ENCODE assay signal across 22 cellular contexts in the genomic region with DNA sequence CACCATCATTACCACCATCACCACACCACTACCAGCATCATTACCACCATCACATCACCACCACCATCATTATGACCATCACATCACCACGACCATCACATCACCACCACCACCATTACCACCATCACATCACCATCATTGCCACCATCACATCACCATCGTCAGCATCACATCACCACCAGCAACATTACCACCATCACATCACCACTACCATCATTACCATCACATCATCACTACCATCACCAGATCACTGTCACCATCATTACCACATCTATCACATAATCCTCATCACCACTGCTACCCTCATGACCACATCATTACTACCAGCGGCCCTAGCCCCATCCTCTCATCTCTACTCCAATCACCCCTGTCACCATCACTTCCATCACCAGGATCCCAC. TPM values are rescaled to one million over a fixed set of nuclear protein-coding genes. Genes with fewer than 3 reads are reported as not detected.
DNase-seq lines count a peak whose midpoint lies in the region; ATAC-seq, FAIRE-seq and TF ChIP-seq lines count a peak whose summit lies in the region.
"Had no signal": no experiment of that assay in that cellular context is flagged by ENCODE, and none has a peak within 500 bp of the region (broad histone marks: within the 10 kb centered on the region; RNA-seq: fewer than 3 reads in every experiment).

No MANE protein-coding gene starts in this region.

- H3K4me2 ChIP-seq in H1 (ENCODE audit: insufficient read depth in 1 of 2, low read depth in 2 of 2, low read length in 2 of 2), result no peak overlapping the region
- H3K4me2 ChIP-seq: A549 had no signal

- no peak for TF ChIP-seq EP300 in H1 (IDR thresholded peaks at IDR 0.05; ENCODE audit: borderline replicate concordance in 1 of 2, low read depth in 2 of 2, low read length in 2 of 2)

- no peak overlapping the region for H4K8ac ChIP-seq in H1 (ENCODE audit: extremely low read depth, insufficient read depth, low read length)

- H3K79me1 ChIP-seq in H1 (ENCODE audit: low read depth, low read length), result no peaks in the 10 kb centered on the region

- no peak overlapping the region for H3K9ac ChIP-seq in H1 (replicated peaks in 1 of 4; ENCODE audit: extremely low read depth in 1 of 4, low read depth in 3 of 4, low read length in 3 of 4)

- intact Hi-C loops in cardiac septum (cut with DNase I) (no loop called here), Right ventricle myocardium inferior (cut with DNase I) (no loop called here)

- H3K27me3 ChIP-seq in H1 (replicated peaks in 1 of 4; ENCODE audit: control insufficient read depth in 3 of 4, extremely low read depth in 1 of 4, insufficient read depth in 3 of 4, low read length in 3 of 4), result peaks cover 0 to 2% (median 0%) of the 10 kb centered on the region in 4 experiments; a peak in 1 of 7 replicates

- no peak for ATAC-seq in Right ventricle myocardium inferior
- ATAC-seq in HG03520 (IDR thresholded peaks at IDR 0.05; ENCODE audit: unreplicated experiment), result no peak
- ATAC-seq: A549 had no signal

- CTCF ChIA-PET in HEK293 (lab: Yijun Ruan, JAX), result no interaction called here
- CTCF ChIA-PET in H1 (lab: Charles Lee; ENCODE audit: partially characterized antibody), result interaction anchor here (2.4 kb wide), 1 partner anchor 13 kb away, joined by 12 read pairs; the partner anchor contains the start of gene CRIP3

- no peak overlapping the region for H3K14ac ChIP-seq in H1 (ENCODE audit: insufficient read length)

- DNase-seq in cardiac septum (ENCODE audit: low spot score) (peak; percentile 1), Right ventricle myocardium inferior (ENCODE audit: missing footprints) (no peak), H1 (ENCODE audit: low read depth in 1 of 2, low spot score in 2 of 2) (no peak), urothelium cell line (ENCODE audit: low spot score) (no peak)
- DNase-seq in stimulated activated CD4-positive, alpha-beta T cell treated with anti-CD3 and anti-CD28 coated beads, Interleukin-4, amount 100 ng/mL, for 1 hour, result no peak
- DNase-seq: AML-193; CD4-positive, alpha-beta memory T cell; DMS79 treated with DMSO at 0.1 percent for 48 hours; GF-D8; GOT3; KG1 had no signal

- peak overlapping the region; percentile 87 for H3K56ac ChIP-seq in H1 (replicated peaks; ENCODE audit: insufficient read length, low read depth, low read length)

- TF ChIP-seq CTCF in HEK293 (tag by site-specific recombination; IDR thresholded peaks at IDR 0.05) (no peak), H1 (IDR thresholded peaks at IDR 0.05; ENCODE audit: control extremely low read depth in 1 of 3, insufficient read depth in 1 of 3, low read depth in 1 of 3, low read length in 3 of 3) (no peak)

- H3K27ac ChIP-seq in HEK293 (ENCODE audit: extremely low read depth, low read depth, low read length) (no peak overlapping the region), H1 (ENCODE audit: low read depth, low read length) (no peak overlapping the region)
- H3K27ac ChIP-seq: 22Rv1, A549, C4-2B, HL-60 had no signal

- no peaks in the 10 kb centered on the region for H3K79me2 ChIP-seq in H1 (ENCODE audit: control insufficient read depth in 1 of 2, insufficient read depth in 2 of 2, low read length in 2 of 2)

- H2AFZ ChIP-seq in H1 (ENCODE audit: low read length), result no peak overlapping the region

- H2BK5ac ChIP-seq in H1 (ENCODE audit: low read depth, low read length), result no peak overlapping the region

- peaks cover 12% of the 10 kb centered on the region; the same call in 1 of the 2 replicates for H3K23me2 ChIP-seq in H1 (ENCODE audit: low read depth, low read length)

- no peak overlapping the region for H2BK15ac ChIP-seq in H1 (ENCODE audit: low read length)

- H3K36me3 ChIP-seq in HEK293 (ENCODE audit: control insufficient read depth in 2 of 2, insufficient read depth in 1 of 2, low read length in 2 of 2) (no peaks in the 10 kb centered on the region), H1 (ENCODE audit: control insufficient read depth in 2 of 4, insufficient read depth in 4 of 4, low read length in 3 of 4) (no peaks in the 10 kb centered on the region; a peak in 1 of 8 replicates)
- H3K36me3 ChIP-seq: HAP-1 had no signal

- FAIRE-seq in H1 (lab: Jason Lieb, UNC) (no peak), urothelium cell line (lab: Jason Lieb, UNC) (peak; percentile 81)
- FAIRE-seq: A549, GM19239 had no signal

- H2BK120ac ChIP-seq in H1 (replicated peaks; ENCODE audit: low read depth, low read length), result no peak overlapping the region

- H2BK20ac ChIP-seq in H1 (ENCODE audit: low read length), result no peak overlapping the region

- peak overlapping the region; percentile 89; the same call in 1 of the 2 replicates for H2AK5ac ChIP-seq in H1 (ENCODE audit: low read depth, low read length)

- no peak overlapping the region for H4K5ac ChIP-seq in H1 (ENCODE audit: insufficient read length, low read depth, low read length)

- peaks cover 0 to 8% of the 10 kb centered on the region in 2 experiments for H4K20me1 ChIP-seq in H1 (replicated peaks in 1 of 2; ENCODE audit: control insufficient read depth in 1 of 2, insufficient read depth in 2 of 2, low read length in 2 of 2)

- H3K18ac ChIP-seq in H1 (ENCODE audit: extremely low read depth, low read length), result no peak overlapping the region

- H3K4me3 ChIP-seq in HEK293 (ENCODE audit: low read depth, low read length) (no peak overlapping the region), H1 (ENCODE audit: extremely low read depth in 1 of 4, insufficient read depth in 2 of 4, low read depth in 3 of 4, low read length in 4 of 4) (no peak overlapping the region)
- H3K4me3 ChIP-seq: A549, HAP-1 had no signal

- H3K23ac ChIP-seq in H1 (ENCODE audit: insufficient read length), result no peak overlapping the region

- no peaks in the 10 kb centered on the region for H3K9me3 ChIP-seq in HEK293 (ENCODE audit: control insufficient read depth, insufficient read depth, low read depth, low read length)
- H3K9me3 ChIP-seq in H1 (ENCODE audit: insufficient read depth in 2 of 2, low read depth in 1 of 2, low read length in 1 of 2), result no peaks in the 10 kb centered on the region
- H3K9me3 ChIP-seq: A549, HAP-1 had no signal

- POLR2A ChIA-PET in HEK293 (lab: Yijun Ruan, JAX), result no interaction called here
- POLR2A ChIA-PET in H1 (lab: Charles Lee; ENCODE audit: partially characterized antibody), result no interaction called here

- WGBS in H1 (ENCODE audit: extremely low coverage in 1 of 2, insufficient coverage in 1 of 2, insufficient read length in 1 of 2, insufficient replicate concordance in 2 of 2, low coverage in 1 of 2, low lambda C conversion rate in 2 of 2, missing lambda C conversion rate in 1 of 2), 2 experiments, result 88% methylated on average over 3 of the region's 3 CpGs; no CpG with 5 or more reads in 1 of the 2 experiments

- TF ChIP-seq RAD21 in H1 (IDR thresholded peaks at IDR 0.05 in 1 of 2, conservative IDR thresholded peaks at IDR 0.05 in 1 of 2; ENCODE audit: low read depth in 2 of 2, low read length in 2 of 2), result no peak

- TF ChIP-seq POLR2A in H1 (IDR thresholded peaks at IDR 0.05; ENCODE audit: control extremely low read depth in 1 of 2, low read depth in 2 of 2, low read length in 2 of 2), result no peak

- no peak overlapping the region for H3K4ac ChIP-seq in H1 (replicated peaks; ENCODE audit: insufficient read length, low read depth, low read length)

- H3K4me1 ChIP-seq in HEK293 (ENCODE audit: control insufficient read depth, insufficient read depth, low read length) (no peaks in the 10 kb centered on the region), H1 (replicated peaks in 1 of 4; ENCODE audit: control insufficient read depth in 3 of 4, insufficient read depth in 4 of 4, low read length in 3 of 4) (no peaks in the 10 kb centered on the region)
- H3K4me1 ChIP-seq: HAP-1 had no signal

- no peak overlapping the region for H4K91ac ChIP-seq in H1 (replicated peaks; ENCODE audit: insufficient read length, low read length)

- H2BK12ac ChIP-seq in H1 (ENCODE audit: low read depth, low read length), result peak overlapping the region; percentile 13; the same call in 1 of the 2 replicates

TF ChIP-seq in HEK293, 187 proteins besides CTCF, POLR2A, EP300 and RAD21 (continues in another document):
- TF ChIP-seq FEZF1 (tag by site-specific recombination; IDR thresholded peaks at IDR 0.05), result no peak

TF ChIP-seq in H1, 55 proteins besides CTCF, POLR2A, EP300 and RAD21 (continues in another document):
- TF ChIP-seq TAF7 (optimal IDR thresholded peaks at IDR 0.05; ENCODE audit: borderline replicate concordance, low read depth, low read length), result no peak

RNA-seq across cellular contexts. Expression of gene SLC22A7, which starts 3.5 kb away (rescaled TPM):
- total RNA-seq in cardiac septum (not detected), Right ventricle myocardium inferior (not detected)
- total RNA-seq in H1 (2021; fragmentation: NEBNext Ultra II Directional; extraction: Animal tissue kit (Norgen Biotek cat#: 25700)), result not detected in 2 replicates
- polyA plus RNA-seq in H1 (2011; rRNA removed), result not detected in 2 replicates
- not detected for polyA plus RNA-seq in H1 (2011; cell fraction: cytosol; rRNA removed)
- polyA plus RNA-seq in H1 (2011; cell fraction: nucleus; rRNA removed), result not detected
- 0.13 to 0.58 TPM (median 0.47 TPM) in 3 of 4 replicates, not detected in the other for polyA plus RNA-seq in H1 (2012, experiment 1 of 2)
- polyA plus RNA-seq in H1 (2012, experiment 2 of 2), result 0.22 TPM
- polyA plus RNA-seq in H1 (2013, experiment 1 of 2), result not detected
- not detected for polyA plus RNA-seq in H1 (2013, experiment 2 of 2)
- polyA minus RNA-seq in H1 (2011; rRNA and poly(A)+ RNA removed), result not detected in 2 replicates
- not detected for polyA minus RNA-seq in H1 (2011; cell fraction: cytosol; rRNA and poly(A)+ RNA removed)
- polyA minus RNA-seq in H1 (2011; cell fraction: nucleus; rRNA and poly(A)+ RNA removed), result not detected
- total RNA-seq: CD4-positive, alpha-beta memory T cell; HT1080 had no signal
- polyA plus RNA-seq: A549; BJ; CD4-positive, alpha-beta memory T cell; IgD-negative memory B cell had no signal

RNA-seq across cellular contexts. Expression of gene CRIP3, which starts 14.1 kb away (rescaled TPM):
- 11.2 TPM for total RNA-seq in cardiac septum
- total RNA-seq in Right ventricle myocardium inferior, result 7.1 TPM
- 37.6 and 46.3 TPM in 2 replicates for total RNA-seq in H1 (2021; fragmentation: NEBNext Ultra II Directional; extraction: Animal tissue kit (Norgen Biotek cat#: 25700))
- 34.0 and 38.7 TPM in 2 replicates for polyA plus RNA-seq in H1 (2011; rRNA removed)
- 46.8 TPM for polyA plus RNA-seq in H1 (2011; cell fraction: cytosol; rRNA removed)
- polyA plus RNA-seq in H1 (2011; cell fraction: nucleus; rRNA removed), result 124 TPM
- polyA plus RNA-seq in H1 (2012, experiment 1 of 2), result 39.4 to 44.3 TPM (median 42.3 TPM) in 4 replicates
- polyA plus RNA-seq in H1 (2012, experiment 2 of 2), result 30.4 TPM
- polyA plus RNA-seq in H1 (2013, experiment 1 of 2), result 40.4 TPM
- 36.5 TPM for polyA plus RNA-seq in H1 (2013, experiment 2 of 2)
- 22.8 and 23.5 TPM in 2 replicates for polyA minus RNA-seq in H1 (2011; rRNA and poly(A)+ RNA removed)
- polyA minus RNA-seq in H1 (2011; cell fraction: cytosol; rRNA and poly(A)+ RNA removed), result 17.9 TPM
- polyA minus RNA-seq in H1 (2011; cell fraction: nucleus; rRNA and poly(A)+ RNA removed), result 22.5 TPM
- total RNA-seq: HT1080 had no signal
- polyA plus RNA-seq: BJ; CD4-positive, alpha-beta memory T cell had no signal

RNA-seq across cellular contexts. Expression of gene TTBK1, which starts 51.3 kb away (rescaled TPM):
- total RNA-seq in cardiac septum (0.35 TPM), Right ventricle myocardium inferior (0.19 TPM)
- 1.5 and 1.6 TPM in 2 replicates for total RNA-seq in H1 (2021; fragmentation: NEBNext Ultra II Directional; extraction: Animal tissue kit (Norgen Biotek cat#: 25700))
- polyA plus RNA-seq in H1 (2011; rRNA removed), result 0.53 and 0.63 TPM in 2 replicates
- polyA plus RNA-seq in H1 (2011; cell fraction: cytosol; rRNA removed), result 0.70 TPM
- 1.9 TPM for polyA plus RNA-seq in H1 (2011; cell fraction: nucleus; rRNA removed)
- polyA plus RNA-seq in H1 (2012, experiment 1 of 2), result 0.68 to 1.1 TPM (median 0.97 TPM) in 4 replicates
- polyA plus RNA-seq in H1 (2012, experiment 2 of 2), result 0.50 TPM
- 0.26 TPM for polyA plus RNA-seq in H1 (2013, experiment 1 of 2)
- polyA plus RNA-seq in H1 (2013, experiment 2 of 2), result 0.22 TPM
- polyA minus RNA-seq in H1 (2011; rRNA and poly(A)+ RNA removed), result 0.60 and 0.76 TPM in 2 replicates
- 0.66 TPM for polyA minus RNA-seq in H1 (2011; cell fraction: cytosol; rRNA and poly(A)+ RNA removed)
- 1.1 TPM for polyA minus RNA-seq in H1 (2011; cell fraction: nucleus; rRNA and poly(A)+ RNA removed)
- polyA plus RNA-seq: BJ; CD4-positive, alpha-beta memory T cell had no signal
